Comparison of ENCODE assay signal across 29 cellular contexts in the genomic region with DNA sequence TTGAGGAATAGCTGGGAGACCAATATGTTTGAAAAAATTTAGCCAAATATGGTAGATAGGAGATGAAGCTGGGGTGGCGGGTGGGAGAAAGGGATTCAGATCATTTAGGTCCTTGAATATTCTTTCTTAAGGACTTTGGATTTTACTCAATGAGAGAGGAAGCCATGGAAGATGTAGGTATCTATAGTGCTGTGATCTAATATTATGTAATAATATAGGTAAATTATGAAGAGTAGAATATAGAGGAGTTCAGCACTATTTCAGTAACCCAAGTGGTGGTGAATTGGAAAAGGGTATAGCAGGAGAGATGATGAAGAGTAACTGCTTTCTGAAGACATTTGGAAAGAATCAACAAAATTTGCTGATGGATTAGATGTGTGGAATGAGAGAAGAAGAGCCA.
"Had no signal": no experiment of that assay in that cellular context is flagged by ENCODE, and none has a peak within 500 bp of the region (broad histone marks: within the 10 kb centered on the region; RNA-seq: fewer than 3 reads in every experiment).

No MANE protein-coding gene starts in this region.

- DNase-seq: colonic mucosa; cortex of kidney; dermis blood vessel endothelial cell; dorsolateral prefrontal cortex; effector CD4-positive, alpha-beta T cell; effector CD8-positive, alpha-beta T cell; effector memory CD4-positive, alpha-beta T cell; effector memory CD8-positive, alpha-beta T cell; endodermal cell; erythroblast; esophagus squamous epithelium; foreskin fibroblast; foreskin keratinocyte; foreskin melanocyte; gastrocnemius medialis; glutamatergic neuron; head of caudate nucleus; heart left ventricle; heart right ventricle had no signal

- H3K4me1 ChIP-seq: colonic mucosa, esophagus squamous epithelium, foreskin keratinocyte, gastrocnemius medialis, heart left ventricle, heart right ventricle had no signal

- H3K27ac Mint-ChIP-seq: dendritic cell treated with granulocyte-macrophage colony-stimulating factor and Interleukin-4, amounts not matched to agents 40 ng/mL and 50 ng/mL, for 4 days; effector memory CD8-positive, alpha-beta T cell; endodermal cell had no signal

- H3K9me3 Mint-ChIP-seq: dendritic cell treated with granulocyte-macrophage colony-stimulating factor and Interleukin-4, amounts not matched to agents 40 ng/mL and 50 ng/mL, for 4 days; effector memory CD8-positive, alpha-beta T cell; endodermal cell had no signal

- H3K4me3 Mint-ChIP-seq: dendritic cell treated with granulocyte-macrophage colony-stimulating factor and Interleukin-4, amounts not matched to agents 40 ng/mL and 50 ng/mL, for 4 days; effector memory CD8-positive, alpha-beta T cell; endodermal cell had no signal

- H3K36me3 ChIP-seq: colonic mucosa had no signal

- H3K27me3 ChIP-seq: colonic mucosa, dorsolateral prefrontal cortex, esophagus muscularis mucosa, esophagus squamous epithelium, foreskin keratinocyte, gastrocnemius medialis, gastroesophageal sphincter, heart left ventricle, heart right ventricle had no signal

- H3K4me3 ChIP-seq: colonic mucosa, coronary artery, dorsolateral prefrontal cortex, esophagus muscularis mucosa, esophagus squamous epithelium, gastrocnemius medialis, gastroesophageal sphincter, heart left ventricle, heart right ventricle had no signal

- H3K27me3 Mint-ChIP-seq: dendritic cell treated with granulocyte-macrophage colony-stimulating factor and Interleukin-4, amounts not matched to agents 40 ng/mL and 50 ng/mL, for 4 days; effector memory CD8-positive, alpha-beta T cell had no signal

- H3K9me3 ChIP-seq: colonic mucosa, esophagus muscularis mucosa, esophagus squamous epithelium, gastrocnemius medialis, gastroesophageal sphincter, heart left ventricle, heart right ventricle had no signal

- FAIRE-seq: colon, endometrium, endothelial cell of umbilical vein, frontal cortex had no signal

- H3K27ac ChIP-seq: colonic mucosa, coronary artery, dorsolateral prefrontal cortex, epithelial cell of prostate, esophagus muscularis mucosa, esophagus squamous epithelium, foreskin keratinocyte, gastrocnemius medialis, gastroesophageal sphincter, heart left ventricle, heart right ventricle had no signal

- ATAC-seq: effector memory CD8-positive, alpha-beta T cell; esophagus mucosa; foreskin keratinocyte; gastrocnemius medialis; gastroesophageal sphincter; heart left ventricle; heart right ventricle had no signal

- H3K4me1 Mint-ChIP-seq: endodermal cell had no signal
